ENCODE assay signal across 15 cellular contexts in the genomic region with DNA sequence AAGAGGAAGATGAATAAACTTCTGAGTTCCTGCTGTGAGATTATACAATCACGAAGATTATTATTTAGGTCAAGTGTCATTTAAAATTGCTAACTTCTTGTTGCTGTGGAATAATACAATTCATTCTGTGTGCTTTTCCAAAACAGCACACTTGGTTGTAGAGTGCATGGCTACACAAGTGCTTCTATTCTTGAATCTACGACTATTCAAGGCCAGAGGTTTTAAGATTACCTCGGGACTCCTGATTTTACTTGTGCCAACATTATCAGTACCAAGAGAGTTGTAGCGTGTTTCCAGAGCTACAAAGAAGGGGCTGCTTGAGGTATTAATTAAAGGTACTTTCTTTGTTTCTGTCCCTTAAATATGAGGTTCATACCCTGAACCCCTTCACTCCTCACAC.
DNase-seq lines count a peak whose midpoint lies in the region; ATAC-seq and TF ChIP-seq lines count a peak whose summit lies in the region.
"Had no signal": no experiment of that assay in that cellular context is flagged by ENCODE, and none has a peak within 500 bp of the region (broad histone marks: within the 10 kb centered on the region; RNA-seq: fewer than 3 reads in every experiment).

No MANE protein-coding gene starts in this region.

- DNase-seq in Right ventricle myocardium inferior (ENCODE audit: missing footprints), result no peak
- no peak for DNase-seq in right atrium auricular region (ENCODE audit: low spot score)
- DNase-seq in Karpas-422, result no peak
- DNase-seq in SK-N-MC (ENCODE audit: low read depth, low spot score), result no peak
- DNase-seq in left ventricle myocardium superior, result no peak
- DNase-seq in stimulated activated CD8-positive, alpha-beta memory T cell treated with anti-CD3 and anti-CD28 coated beads, Interleukin-4, amount 100 ng/mL, for 48 hours, result no peak
- no peak for DNase-seq in NCI-H774 (lab: John Stamatoyannopoulos, UW)
- no peak for DNase-seq in HCEC 1CT
- DNase-seq: Calu3; CD8-positive, alpha-beta T cell; DMS79 treated with DMSO at 0.1 percent for 48 hours; GF-D8 had no signal

- H3K9ac ChIP-seq in Karpas-422 (ENCODE audit: low read length) (no peak overlapping the region), SK-N-MC (ENCODE audit: insufficient read length) (no peak overlapping the region)
- H3K9ac ChIP-seq: BLaER1 treated with 17β-estradiol and CSF1 and Interleukin-3, amounts not matched to agents 10 nM and 100 nM had no signal

- H3K9me2 ChIP-seq in Karpas-422 (replicated peaks; ENCODE audit: insufficient read depth, low read length), result no peaks in the 10 kb centered on the region

- no peaks in the 10 kb centered on the region for H4K20me1 ChIP-seq in Karpas-422 (ENCODE audit: insufficient read depth, low read depth, low read length)
- H4K20me1 ChIP-seq: BLaER1 treated with 17β-estradiol and CSF1 and Interleukin-3, amounts not matched to agents 10 nM and 100 nM had no signal

- ATAC-seq in Right ventricle myocardium inferior (peak; percentile 79), left ventricle myocardium superior (peak; percentile 86)
- ATAC-seq: CD8-positive, alpha-beta T cell; HCT116; HepG2 had no signal

- TF ChIP-seq CTCF in right atrium auricular region (IDR thresholded peaks at IDR 0.05), result no peak

- H3K9me3 ChIP-seq in right atrium auricular region (peaks cover 0 to under 1% of the 10 kb centered on the region in 2 donors), Karpas-422 (ENCODE audit: low read length) (peaks cover 21% of the 10 kb centered on the region; the same call in 1 of the 2 replicates), SK-N-MC (ENCODE audit: low read depth, low read length) (no peaks in the 10 kb centered on the region)

- H3K36me3 ChIP-seq in right atrium auricular region, result no peaks in the 10 kb centered on the region
- H3K36me3 ChIP-seq in Karpas-422 (ENCODE audit: insufficient read depth, low read length), result no peaks in the 10 kb centered on the region
- H3K36me3 ChIP-seq in SK-N-MC (ENCODE audit: insufficient read depth, low read length), result no peaks in the 10 kb centered on the region
- H3K36me3 ChIP-seq: BLaER1 treated with 17β-estradiol and CSF1 and Interleukin-3, amounts not matched to agents 10 nM and 100 nM had no signal

- intact Hi-C loops in Right ventricle myocardium inferior (cut with DNase I), result no loop called here
- intact Hi-C loops in left ventricle myocardium superior (cut with micrococcal nuclease), result no loop called here

- H3K4me3 ChIP-seq in right atrium auricular region (no peak overlapping the region), Karpas-422 (ENCODE audit: low read length) (no peak overlapping the region), SK-N-MC (peak overlapping the region; percentile 36)
- H3K4me3 ChIP-seq: BLaER1 treated with 17β-estradiol and CSF1 and Interleukin-3, amounts not matched to agents 10 nM and 100 nM had no signal

- no peaks in the 10 kb centered on the region for H3K4me1 ChIP-seq in right atrium auricular region
- no peaks in the 10 kb centered on the region for H3K4me1 ChIP-seq in Karpas-422 (ENCODE audit: low read length)
- H3K4me1 ChIP-seq: BLaER1 treated with 17β-estradiol and CSF1 and Interleukin-3, amounts not matched to agents 10 nM and 100 nM had no signal

- H2AFZ ChIP-seq in Karpas-422 (ENCODE audit: low read length), result peak overlapping the region; percentile 49; the same call in 1 of the 2 replicates

- no peaks in the 10 kb centered on the region for H3K79me2 ChIP-seq in Karpas-422 (ENCODE audit: low read length)

- H3K4me2 ChIP-seq in Karpas-422 (ENCODE audit: low read depth, low read length, poor library complexity, severe bottlenecking), result no peak overlapping the region
- H3K4me2 ChIP-seq: BLaER1 treated with 17β-estradiol and CSF1 and Interleukin-3, amounts not matched to agents 10 nM and 100 nM had no signal

- H3K27me3 ChIP-seq in right atrium auricular region (no peaks in the 10 kb centered on the region), Karpas-422 (ENCODE audit: low read length) (no peaks in the 10 kb centered on the region)
- H3K27me3 ChIP-seq: BLaER1 treated with 17β-estradiol and CSF1 and Interleukin-3, amounts not matched to agents 10 nM and 100 nM had no signal

- H3K27ac ChIP-seq in right atrium auricular region (peak overlapping the region in 1 of 2 donors; percentile 39), Karpas-422 (ENCODE audit: low read length) (no peak overlapping the region), SK-N-MC (peak overlapping the region; percentile 28; the same call in 1 of the 2 replicates)
- H3K27ac ChIP-seq: BLaER1 treated with 17β-estradiol and CSF1 and Interleukin-3, amounts not matched to agents 10 nM and 100 nM had no signal
